8 cellular contexts compared by ENCODE assay signal in the genomic region with DNA sequence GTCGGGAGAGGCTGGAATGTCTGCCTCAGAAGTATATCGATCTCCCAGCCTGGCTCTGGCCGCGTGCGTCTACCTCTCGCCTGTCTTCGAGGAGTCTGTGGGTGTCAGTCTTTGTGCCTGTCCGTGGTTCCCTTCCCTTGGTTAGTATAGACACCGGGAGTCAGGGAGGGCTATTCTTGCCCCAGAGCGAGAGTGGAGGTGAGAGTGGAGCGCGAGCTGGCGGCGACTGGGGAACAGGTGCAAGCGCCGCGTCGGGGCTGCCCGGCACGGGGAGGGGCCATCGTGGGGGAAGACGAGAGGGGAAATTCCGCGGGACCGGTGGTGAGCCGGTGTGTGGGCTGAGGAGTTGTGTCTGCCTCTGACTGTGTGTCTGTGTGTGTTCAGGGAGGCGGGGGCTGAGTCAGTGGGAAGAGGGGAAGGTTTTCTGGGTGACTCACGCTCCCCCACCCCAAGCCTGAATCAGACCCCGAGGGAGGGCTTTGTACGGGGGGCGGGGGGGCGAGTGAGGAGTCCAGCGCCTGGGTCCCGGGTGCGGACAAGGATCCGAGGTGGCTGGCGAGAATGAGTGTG. TPM values are rescaled to one million over a fixed set of nuclear protein-coding genes. Genes with fewer than 3 reads are reported as not detected.
DNase-seq lines count a peak whose midpoint lies in the region; ATAC-seq and TF ChIP-seq lines count a peak whose summit lies in the region.

No MANE protein-coding gene starts in this region.

- BruUV-seq in Caco-2 (replicated peaks; lab: Mats Ljungman, UMichigan): no TSS peak

- peak in 1 of 2 experiments; percentile 46 for DNase-seq in Caco-2
- peak; percentile 65 for DNase-seq in NCI-H2227 (lab: John Stamatoyannopoulos, UW; ENCODE audit: unreplicated experiment)
- peak; percentile 95 for DNase-seq in activated CD8-positive, alpha-beta memory T cell treated with anti-CD3 and anti-CD28 coated beads, Interleukin-2, amount 50 U/mL, for 48 hours
- peak; percentile 91 for DNase-seq in epithelial cell of prostate (ENCODE audit: low read depth, low spot score)
- DNase-seq in stimulated activated CD8-positive, alpha-beta memory T cell treated with anti-CD3 and anti-CD28 coated beads, Interleukin-4, amount 100 ng/mL, for 48 hours: peak; percentile 96
- DNase-seq in D341Med (ENCODE audit: low spot score): no peak

- peak overlapping the region; percentile 89 for H3K9ac ChIP-seq in muscle layer of colon (ENCODE audit: low read length)

- H3K4me1 Mint-ChIP-seq in Caco-2 (ENCODE audit: low read depth, unreplicated experiment): peaks cover 24% of the 10 kb centered on the region

- H3K4me3 ChIP-seq in Caco-2 (ENCODE audit: low read depth, low read length): peak overlapping the region; percentile 68
- peak overlapping the region; percentile 75 to 91 for H3K4me3 ChIP-seq in muscle layer of colon (ENCODE audit: low read depth in 1 of 2, low read length in 2 of 2)

- no peaks in the 10 kb centered on the region for H3K27me3 ChIP-seq in Caco-2 (replicated peaks; ENCODE audit: control insufficient read depth, insufficient read depth, low read length)
- no peaks in the 10 kb centered on the region for H3K27me3 ChIP-seq in muscle layer of colon (ENCODE audit: control insufficient read depth in 1 of 2, insufficient read depth in 2 of 2, low read length in 2 of 2)

- H3K27me3 Mint-ChIP-seq in Caco-2 (ENCODE audit: insufficient read depth, unreplicated experiment): no peaks in the 10 kb centered on the region

- peak overlapping the region; percentile 98 for H3K27ac Mint-ChIP-seq in Caco-2 (ENCODE audit: unreplicated experiment)

- peak overlapping the region; percentile 100 for H3K27ac ChIP-seq in epithelial cell of prostate
- peak overlapping the region; percentile 97 for H3K27ac ChIP-seq in muscle layer of colon (ENCODE audit: low read depth, low read length)

- H3K36me3 ChIP-seq in Caco-2 (ENCODE audit: control insufficient read depth, insufficient read depth, low read length) (no peaks in the 10 kb centered on the region; the same call in 1 of the 2 replicates), muscle layer of colon (ENCODE audit: insufficient read depth, low read length) (peaks cover 19% of the 10 kb centered on the region)

- intact Hi-C loops in Caco-2 (cut with micrococcal nuclease; ENCODE audit: unreplicated experiment): loop anchor here (2.0 kb wide), 2 partner anchors 14 to 96 kb away; a partner anchor contains a TSS

- no peak for TF ChIP-seq CTCF in Caco-2 (IDR thresholded peaks at IDR 0.05; ENCODE audit: insufficient read depth in 1 of 2, low read depth in 1 of 2, low read length in 1 of 2, severe bottlenecking in 1 of 2, unreplicated experiment in 1 of 2)

- no peaks in the 10 kb centered on the region for H3K9me3 Mint-ChIP-seq in Caco-2 (ENCODE audit: unreplicated experiment)

- CTCF ChIA-PET in Caco-2 (lab: Charles Lee): interaction anchor here (1.6 to 1.8 kb wide), 2 partner anchors 15 to 99 kb away, joined by 5 to 7 read pairs; a partner anchor contains a TSS

- peaks cover 65% of the 10 kb centered on the region for H3K36me3 Mint-ChIP-seq in Caco-2 (ENCODE audit: insufficient read depth, unreplicated experiment)

- POLR2A ChIA-PET in Caco-2 (lab: Charles Lee): interaction anchor here (0.6 to 3.8 kb wide), 3 partner anchors 15 to 192 kb away, joined by 3 to 27 read pairs (median 4); a partner anchor contains a TSS

- no peaks in the 10 kb centered on the region for H3K9me3 ChIP-seq in Caco-2
- no peaks in the 10 kb centered on the region for H3K9me3 ChIP-seq in muscle layer of colon (ENCODE audit: low read length)

- peak overlapping the region; percentile 82 for H3K4me3 Mint-ChIP-seq in Caco-2 (ENCODE audit: unreplicated experiment)

- H3K4me1 ChIP-seq in Caco-2 (peaks cover 30% of the 10 kb centered on the region), muscle layer of colon (ENCODE audit: insufficient read depth, low read length) (peaks cover 50% of the 10 kb centered on the region)

- ATAC-seq in GM21737 (IDR thresholded peaks at IDR 0.05; ENCODE audit: unreplicated experiment): peak; percentile 29

RNA-seq across cellular contexts. Expression of a gene that starts 8.4 kb away (rescaled TPM):
- total RNA-seq in Caco-2 (2022): 27.4 and 27.9 TPM in 2 replicates

RNA-seq across cellular contexts. Expression of a gene that starts 12.4 kb away (rescaled TPM):
- 2.5 and 3.2 TPM in 2 replicates for total RNA-seq in Caco-2 (2022)

RNA-seq across cellular contexts. Expression of a gene that starts 14.9 kb away (rescaled TPM):
- 20.9 and 27.4 TPM in 2 replicates for total RNA-seq in Caco-2 (2022)

RNA-seq across cellular contexts. Expression of a gene that starts 15.3 kb away (rescaled TPM):
- 6.1 and 7.3 TPM in 2 replicates for total RNA-seq in Caco-2 (2022)

RNA-seq across cellular contexts. Expression of a gene that starts 46.1 kb away (rescaled TPM):
- 27.9 and 34.7 TPM in 2 replicates for total RNA-seq in Caco-2 (2022)
